In genomic region chr6:136989591-136990578, GRCh38 we compare ENCODE assay signal across 8 cellular contexts. TPM values are rescaled to one million over a fixed set of nuclear protein-coding genes. Genes with fewer than 3 reads are reported as not detected.
DNase-seq lines count a peak whose midpoint lies in the region; ATAC-seq, FAIRE-seq and TF ChIP-seq lines count a peak whose summit lies in the region.

No MANE protein-coding gene starts in this region.

- H3K36me3 Mint-ChIP-seq in nephron progenitor cell (ENCODE audit: low read depth) = no peaks in the 10 kb centered on the region
- H3K36me3 Mint-ChIP-seq in naive thymus-derived CD4-positive, alpha-beta T cell = peaks cover 0 to 2% (median 0%) of the 10 kb centered on the region in 5 donors

- TF ChIP-seq CTCF in AG09309 (IDR thresholded peaks at IDR 0.05; ENCODE audit: control insufficient read depth, insufficient read depth, low read depth, low read length, missing control alignments) = no peak
- no peak for TF ChIP-seq CTCF in endothelial cell of umbilical vein (IDR thresholded peaks at IDR 0.05; ENCODE audit: extremely low read depth in 1 of 2, insufficient read depth in 1 of 2, low read depth in 1 of 2, low read length in 2 of 2)
- no peak for TF ChIP-seq CTCF in nephron progenitor cell (IDR thresholded peaks at IDR 0.05)

- no peaks in the 10 kb centered on the region for H4K20me1 ChIP-seq in endothelial cell of umbilical vein (replicated peaks; ENCODE audit: control insufficient read depth, extremely low read depth, insufficient read depth, low read length)

- no peaks in the 10 kb centered on the region for H3K9me3 ChIP-seq in endothelial cell of umbilical vein (replicated peaks; ENCODE audit: control insufficient read depth, insufficient read depth, low read length)
- no peaks in the 10 kb centered on the region for H3K9me3 ChIP-seq in naive thymus-derived CD4-positive, alpha-beta T cell (ENCODE audit: control insufficient read depth in 2 of 3, low read length in 3 of 3)

- CTCF ChIA-PET in endothelial cell of umbilical vein (lab: Charles Lee) = interaction anchor here (0.8 kb wide), 1 partner anchor 324 kb away, joined by 5 read pairs; no protein-coding TSS in a partner anchor
- CTCF ChIA-PET in naive thymus-derived CD4-positive, alpha-beta T cell (lab: Charles Lee) = no interaction called here

- H3K4me3 ChIP-seq in AG09309 (ENCODE audit: control insufficient read depth, low read depth, low read length) (peak overlapping the region; percentile 29), endothelial cell of umbilical vein (replicated peaks in 1 of 3; ENCODE audit: insufficient read depth in 1 of 3, low read depth in 1 of 3, low read length in 3 of 3) (no peak overlapping the region)
- H3K4me3 ChIP-seq in naive thymus-derived CD4-positive, alpha-beta T cell (ENCODE audit: low read length) = no peak overlapping the region

- peaks cover 25 to 44% of the 10 kb centered on the region in 2 experiments for H3K27me3 ChIP-seq in endothelial cell of umbilical vein (ENCODE audit: control insufficient read depth in 2 of 2, insufficient read depth in 2 of 2, low read length in 2 of 2)
- H3K27me3 ChIP-seq in naive thymus-derived CD4-positive, alpha-beta T cell (ENCODE audit: control insufficient read depth in 2 of 2, insufficient read depth in 2 of 2, low read length in 2 of 2) = peaks cover 2 to 6% of the 10 kb centered on the region in 2 donors

- no peak for TF ChIP-seq POLR2A in endothelial cell of umbilical vein (IDR thresholded peaks at IDR 0.05; ENCODE audit: low read depth, low read length)

- peak overlapping the region; percentile 88 for H3K4me3 Mint-ChIP-seq in nephron progenitor cell
- H3K4me3 Mint-ChIP-seq in naive thymus-derived CD4-positive, alpha-beta T cell = peak overlapping the region in 2 of 10 donors; percentile 30 to 40

- peaks cover 4% of the 10 kb centered on the region for H3K27me3 Mint-ChIP-seq in nephron progenitor cell (ENCODE audit: low read depth, poor library complexity)
- peaks cover 56 to 80% (median 68%) of the 10 kb centered on the region in 5 donors for H3K27me3 Mint-ChIP-seq in naive thymus-derived CD4-positive, alpha-beta T cell

- no peaks in the 10 kb centered on the region for H3K79me2 ChIP-seq in endothelial cell of umbilical vein (ENCODE audit: control insufficient read depth, insufficient read depth, low read length)

- no peak for FAIRE-seq in endothelial cell of umbilical vein (lab: Jason Lieb, UNC)

- no peak for ATAC-seq in HG02798 (IDR thresholded peaks at IDR 0.05; ENCODE audit: poor library complexity, unreplicated experiment)
- no peak for ATAC-seq in naive thymus-derived CD4-positive, alpha-beta T cell

- H3K9ac ChIP-seq in endothelial cell of umbilical vein (replicated peaks; ENCODE audit: extremely low read depth, insufficient read depth, low read length) = no peak overlapping the region

- H3K4me2 ChIP-seq in endothelial cell of umbilical vein (ENCODE audit: insufficient read depth, low read length) = peak overlapping the region; percentile 3

- no peaks in the 10 kb centered on the region for H3K9me1 ChIP-seq in endothelial cell of umbilical vein (replicated peaks; ENCODE audit: control insufficient read depth, extremely low read depth, insufficient read depth, low read length)

- no TSS peak for BruUV-seq in endothelial cell of umbilical vein (replicated peaks; lab: Mats Ljungman, UMichigan)

- peaks cover 46% of the 10 kb centered on the region for H3K4me1 Mint-ChIP-seq in nephron progenitor cell
- H3K4me1 Mint-ChIP-seq in naive thymus-derived CD4-positive, alpha-beta T cell = peaks cover 0 to 15% (median 2%) of the 10 kb centered on the region in 7 donors

- H3K9me3 Mint-ChIP-seq in nephron progenitor cell = no peaks in the 10 kb centered on the region
- no peaks in the 10 kb centered on the region for H3K9me3 Mint-ChIP-seq in naive thymus-derived CD4-positive, alpha-beta T cell

- intact Hi-C loops in endothelial cell of umbilical vein (cut with micrococcal nuclease) = no loop called here
- intact Hi-C loops in naive thymus-derived CD4-positive, alpha-beta T cell (cut with micrococcal nuclease) = no loop called here

- dilution Hi-C loops in endothelial cell of umbilical vein (cut with MboI; ENCODE audit: extremely low pct_ligation_motif_present, low sequenced_read_pairs) = no loop called here

- POLR2A ChIA-PET in endothelial cell of umbilical vein (lab: Charles Lee) = no interaction called here
- POLR2A ChIA-PET in naive thymus-derived CD4-positive, alpha-beta T cell (lab: Charles Lee) = no interaction called here

- H3K4me1 ChIP-seq in endothelial cell of umbilical vein (ENCODE audit: control insufficient read depth, extremely low read depth, insufficient read depth, low read length) = peaks cover 3% of the 10 kb centered on the region
- H3K4me1 ChIP-seq in naive thymus-derived CD4-positive, alpha-beta T cell (ENCODE audit: control insufficient read depth in 2 of 2, insufficient read depth in 2 of 2, low read length in 2 of 2) = peaks cover 0 to 5% of the 10 kb centered on the region in 2 donors

- H3K36me3 ChIP-seq in endothelial cell of umbilical vein (ENCODE audit: control insufficient read depth in 2 of 2, extremely low read depth in 1 of 2, insufficient read depth in 2 of 2, low read length in 2 of 2) = no peaks in the 10 kb centered on the region
- H3K36me3 ChIP-seq in naive thymus-derived CD4-positive, alpha-beta T cell (ENCODE audit: control insufficient read depth in 2 of 3, insufficient read depth in 3 of 3, low read length in 3 of 3) = no peaks in the 10 kb centered on the region

- H3K27ac Mint-ChIP-seq in nephron progenitor cell = peak overlapping the region; percentile 58
- no peak overlapping the region for H3K27ac Mint-ChIP-seq in naive thymus-derived CD4-positive, alpha-beta T cell

- no peak overlapping the region for H3K27ac ChIP-seq in endothelial cell of umbilical vein (ENCODE audit: insufficient read depth, low read depth, low read length)
- no peak overlapping the region for H3K27ac ChIP-seq in naive thymus-derived CD4-positive, alpha-beta T cell (ENCODE audit: low read depth, low read length)

- DNase-seq in AG09309 (ENCODE audit: low read depth) = no peak
- peak; percentile 37 for DNase-seq in NCI-H1694 treated with DMSO at 0.1 percent for 48 hours (lab: John Stamatoyannopoulos, UW)
- DNase-seq in endothelial cell of umbilical vein (ENCODE audit: low read depth, low spot score) = no peak
- DNase-seq in nephron progenitor cell = peak; percentile 56
- DNase-seq in HUDEP-2 (lab: John Stamatoyannopoulos, UW; ENCODE audit: unreplicated experiment in 76 of 76) = no peak
- no peak for DNase-seq in naive thymus-derived CD4-positive, alpha-beta T cell
- DNase-seq in activated naive CD4-positive, alpha-beta T cell treated with anti-CD3 and anti-CD28 coated beads, Interleukin-2, amount 50 U/mL, for 16 hours = no peak

- H2AFZ ChIP-seq in endothelial cell of umbilical vein (ENCODE audit: low read depth, low read length) = peak overlapping the region; percentile 22

TF ChIP-seq in endothelial cell of umbilical vein, 7 proteins besides CTCF, POLR2A, EP300 and RAD21:
- TF ChIP-seq EZH2 (IDR thresholded peaks at IDR 0.05; ENCODE audit: borderline replicate concordance, low read depth, low read length, severe bottlenecking) = peak; percentile 62
- no peak for TF ChIP-seq POLR2AphosphoS5 (IDR thresholded peaks at IDR 0.05; ENCODE audit: insufficient read depth, low read depth, low read length)

RNA-seq across cellular contexts. Expression of gene IL20RA, which starts 54.9 kb away (rescaled TPM):
- total RNA-seq in endothelial cell of umbilical vein = not detected in 2 replicates
- polyA plus RNA-seq in endothelial cell of umbilical vein = not detected in 2 replicates
- not detected in 2 replicates for polyA plus RNA-seq in endothelial cell of umbilical vein (2011; cell fraction: cytosol; rRNA removed)
- polyA plus RNA-seq in endothelial cell of umbilical vein (2011; cell fraction: nucleus; rRNA removed) = not detected in 2 replicates
- not detected in 2 replicates for polyA plus RNA-seq in endothelial cell of umbilical vein (2012)
- not detected in 2 replicates for polyA minus RNA-seq in endothelial cell of umbilical vein
- not detected for polyA minus RNA-seq in endothelial cell of umbilical vein (2011; cell fraction: cytosol; rRNA and poly(A)+ RNA removed)
- not detected in 2 replicates for polyA minus RNA-seq in endothelial cell of umbilical vein (2011; cell fraction: nucleus; rRNA and poly(A)+ RNA removed)
- not detected for total RNA-seq in naive thymus-derived CD4-positive, alpha-beta T cell
- not detected for polyA plus RNA-seq in naive thymus-derived CD4-positive, alpha-beta T cell

Comparison
In these comparisons a context has a peak if more than half of its experiments do, and no peak if none do; other contexts are left out.
1. DNase-seq: peak in NCI-H1694 treated with DMSO at 0.1 percent for 48 hours (single experiment) and nephron progenitor cell (single experiment); none in AG09309 (single experiment), endothelial cell of umbilical vein (single experiment), HUDEP-2 (0 of 76), naive thymus-derived CD4-positive, alpha-beta T cell (0 of 9) and activated naive CD4-positive, alpha-beta T cell treated with anti-CD3 and anti-CD28 coated beads, Interleukin-2, amount 50 U/mL, for 16 hours (single experiment).